In genomic region chr6:142146828-142147662, GRCh38 we compare ENCODE assay signal across 1 cellular context.
TF ChIP-seq lines count a peak whose summit lies in the region.

Gene NMBR (minus strand): TSS chr6:142147122. CDS start chr6:142088658, 58,464 bp downstream.
Gene VTA1 (plus strand): TSS chr6:142147263. CDS start chr6:142147288, 25 bp downstream.

TF ChIP-seq in HepG2, 621 proteins besides CTCF, POLR2A, EP300 and RAD21 (continued from another document and continues in another):
- TF ChIP-seq KLF13 (CRISPR knock-in tag; IDR thresholded peaks at IDR 0.05): peak; percentile 95; the same call in 1 of the 2 replicates
- TF ChIP-seq MTF1 (CRISPR knock-in tag; IDR thresholded peaks at IDR 0.05): no peak
- no peak for TF ChIP-seq ZNF207 (IDR thresholded peaks at IDR 0.05; ENCODE audit: borderline replicate concordance)
- TF ChIP-seq REST (IDR thresholded peaks at IDR 0.05; ENCODE audit: borderline replicate concordance in 1 of 2, low read depth in 1 of 2, low read length in 2 of 2): peak in 1 of 2 experiments; percentile 72; a peak in 1 of 4 replicates
- TF ChIP-seq ZBTB7B (CRISPR knock-in tag; IDR thresholded peaks at IDR 0.05): peak; percentile 90
- peak; percentile 75 for TF ChIP-seq ZNF777 (CRISPR knock-in tag; IDR thresholded peaks at IDR 0.05)
- TF ChIP-seq CSRNP1 (CRISPR knock-in tag; IDR thresholded peaks at IDR 0.05): peak; percentile 61; the same call in 1 of the 2 replicates
- TF ChIP-seq NFIC (IDR thresholded peaks at IDR 0.05; ENCODE audit: low read length): 0 out of 2 replicates have a peak, but pooled peaks have one; percentile 36
- no peak for TF ChIP-seq CAMTA2 (CRISPR knock-in tag; IDR thresholded peaks at IDR 0.05; ENCODE audit: borderline replicate concordance)
- peak; percentile 87 for TF ChIP-seq GMEB2 (CRISPR knock-in tag; IDR thresholded peaks at IDR 0.05; ENCODE audit: low read depth)
- TF ChIP-seq KDM3A (CRISPR knock-in tag; IDR thresholded peaks at IDR 0.05; ENCODE audit: low read depth): peak; percentile 97
- peak; percentile 75 for TF ChIP-seq ZNF543 (CRISPR knock-in tag; IDR thresholded peaks at IDR 0.05)
- TF ChIP-seq KAT8 (CRISPR knock-in tag; IDR thresholded peaks at IDR 0.05): peak; percentile 100
- peak; percentile 96 for TF ChIP-seq THAP11 (CRISPR knock-in tag; IDR thresholded peaks at IDR 0.05)
- peak; percentile 97 for TF ChIP-seq MAX (IDR thresholded peaks at IDR 0.05)
- TF ChIP-seq ZNF564 (CRISPR knock-in tag; IDR thresholded peaks at IDR 0.05): peak; percentile 82
- 0 out of 2 replicates have a peak, but pooled peaks have one; percentile 53 for TF ChIP-seq TGIF2 (CRISPR knock-in tag; IDR thresholded peaks at IDR 0.05)
- 0 out of 2 replicates have a peak, but pooled peaks have one; percentile 58 for TF ChIP-seq SSRP1 (CRISPR knock-in tag; IDR thresholded peaks at IDR 0.05)
- TF ChIP-seq ZC3H13 (CRISPR knock-in tag; IDR thresholded peaks at IDR 0.05): peak; percentile 62; the same call in 1 of the 2 replicates
- peak; percentile 96; the same call in 1 of the 2 replicates for TF ChIP-seq NFKB2 (CRISPR knock-in tag; IDR thresholded peaks at IDR 0.05; ENCODE audit: borderline replicate concordance)
- peak; percentile 66 for TF ChIP-seq ZFP37 (CRISPR knock-in tag; IDR thresholded peaks at IDR 0.05; ENCODE audit: borderline replicate concordance)
- no peak for TF ChIP-seq ATF7 (IDR thresholded peaks at IDR 0.05)
- TF ChIP-seq ATF7 (CRISPR knock-in tag; IDR thresholded peaks at IDR 0.05): no peak; the same call in 1 of the 2 replicates
- no peak for TF ChIP-seq ZNF660 (CRISPR knock-in tag; IDR thresholded peaks at IDR 0.05; ENCODE audit: borderline replicate concordance, low read depth)
- TF ChIP-seq HOMEZ (CRISPR knock-in tag; IDR thresholded peaks at IDR 0.05; ENCODE audit: low read depth): peak; percentile 99
- TF ChIP-seq EEA1 (CRISPR knock-in tag; IDR thresholded peaks at IDR 0.05; ENCODE audit: borderline replicate concordance): no peak; the same call in 1 of the 2 replicates
- TF ChIP-seq ZNF180 (CRISPR knock-in tag; IDR thresholded peaks at IDR 0.05; ENCODE audit: borderline replicate concordance, low read depth): no peak
- peak; percentile 78; the same call in 1 of the 2 replicates for TF ChIP-seq NKX3-1 (CRISPR knock-in tag; IDR thresholded peaks at IDR 0.05)
- TF ChIP-seq ADNP (CRISPR knock-in tag; IDR thresholded peaks at IDR 0.05): no peak
- peak; percentile 60 for TF ChIP-seq ZEB1 (IDR thresholded peaks at IDR 0.05; ENCODE audit: insufficient replicate concordance, low read depth)
- no peak for TF ChIP-seq TIGD3 (CRISPR knock-in tag; IDR thresholded peaks at IDR 0.05; ENCODE audit: borderline replicate concordance)
- TF ChIP-seq CBX1 (IDR thresholded peaks at IDR 0.05; ENCODE audit: low read depth): peak; percentile 95
- TF ChIP-seq ZNF629 (CRISPR knock-in tag; conservative IDR thresholded peaks at IDR 0.05): peak; percentile 53; the same call in 1 of the 2 replicates
- TF ChIP-seq POGK (CRISPR knock-in tag; conservative IDR thresholded peaks at IDR 0.05): peak; percentile 95
- peak; percentile 71; the same call in 1 of the 2 replicates for TF ChIP-seq ZNF318 (CRISPR knock-in tag; IDR thresholded peaks at IDR 0.05)
- TF ChIP-seq ZBTB3 (CRISPR knock-in tag; IDR thresholded peaks at IDR 0.05; ENCODE audit: borderline replicate concordance, low read depth): 0 out of 2 replicates have a peak, but pooled peaks have one; percentile 49
- no peak for TF ChIP-seq ATRX (CRISPR knock-in tag; IDR thresholded peaks at IDR 0.05; ENCODE audit: borderline replicate concordance)
- no peak for TF ChIP-seq ZNF296 (CRISPR knock-in tag; conservative IDR thresholded peaks at IDR 0.05)
- TF ChIP-seq HIVEP1 (CRISPR knock-in tag; IDR thresholded peaks at IDR 0.05): peak; percentile 99
- peak; percentile 88 for TF ChIP-seq RBM22 (optimal IDR thresholded peaks at IDR 0.05; ENCODE audit: low read length)
